18 cellular contexts compared by ENCODE assay signal in the genomic region with DNA sequence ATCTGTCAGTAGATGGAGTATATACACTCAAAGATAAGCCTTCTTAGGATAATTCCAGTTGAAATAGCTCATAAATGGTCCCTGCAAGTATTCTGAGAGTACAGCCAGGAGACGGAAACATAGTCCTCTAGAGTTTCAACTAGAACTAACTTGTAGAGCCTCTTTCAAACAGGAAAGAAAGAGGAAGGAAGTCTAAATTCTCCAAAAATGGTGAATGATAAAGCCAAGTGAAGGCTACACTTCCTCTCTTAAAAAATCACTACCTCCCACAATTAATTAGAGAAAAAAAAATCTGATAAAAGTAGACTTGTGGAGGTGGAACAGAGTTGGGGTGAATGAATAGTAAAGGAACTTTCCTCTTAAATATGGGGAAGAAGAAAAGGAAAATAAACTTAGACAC.
"Had no signal": no experiment of that assay in that cellular context is flagged by ENCODE, and none has a peak within 500 bp of the region (broad histone marks: within the 10 kb centered on the region; RNA-seq: fewer than 3 reads in every experiment).

No MANE protein-coding gene starts in this region.

- FAIRE-seq: bronchial epithelial cell, islet of Langerhans, pancreas had no signal

- H3K36me3 ChIP-seq: ascending aorta, esophagus muscularis mucosa, neural progenitor cell, pancreas, suprapubic skin, upper lobe of right lung had no signal

- H3K4me2 ChIP-seq: neural progenitor cell had no signal

- H3K9ac ChIP-seq: neural progenitor cell had no signal

- H3K9me3 ChIP-seq: ascending aorta, esophagus muscularis mucosa, pancreas, suprapubic skin, upper lobe of right lung had no signal

- H3K4me1 ChIP-seq: ascending aorta, pancreas had no signal

- ATAC-seq: activated CD4-positive, alpha-beta T cell treated with anti-CD3 and anti-CD28 coated beads for 36 hours; left lobe of liver; pancreas; upper lobe of right lung had no signal

- H3K27me3 ChIP-seq: ascending aorta, dorsolateral prefrontal cortex, esophagus muscularis mucosa, neural progenitor cell, pancreas, suprapubic skin, upper lobe of right lung had no signal

- DNase-seq: activated CD4-positive, alpha-beta memory T cell treated with anti-CD3 and anti-CD28 coated beads, Interleukin-2, amount 10 ng/mL, durations not matched to agents 7 days and 5 days; activated CD4-positive, alpha-beta T cell treated with anti-CD3 and anti-CD28 coated beads for 36 hours; activated naive CD4-positive, alpha-beta T cell; dorsolateral prefrontal cortex; glutamatergic neuron; mesenchymal stem cell; pancreas; stimulated activated CD4-positive, alpha-beta T cell treated with anti-CD3 and anti-CD28 coated beads, Interleukin-2, amount 100 ng/mL, for 48 hours; stimulated activated naive CD4-positive, alpha-beta T cell treated with Interleukin-2 at 50 U/mL for 16 hours; upper lobe of right lung had no signal

- H3K27ac ChIP-seq: ascending aorta, dorsolateral prefrontal cortex, esophagus muscularis mucosa, neural progenitor cell, pancreas, suprapubic skin, upper lobe of right lung, VCaP had no signal

- H2AFZ ChIP-seq: neural progenitor cell had no signal

- H3K4me3 ChIP-seq: ascending aorta, dorsolateral prefrontal cortex, esophagus muscularis mucosa, neural progenitor cell, pancreas, suprapubic skin, upper lobe of right lung had no signal
